ENCODE assay signal across 26 cellular contexts in the genomic region with DNA sequence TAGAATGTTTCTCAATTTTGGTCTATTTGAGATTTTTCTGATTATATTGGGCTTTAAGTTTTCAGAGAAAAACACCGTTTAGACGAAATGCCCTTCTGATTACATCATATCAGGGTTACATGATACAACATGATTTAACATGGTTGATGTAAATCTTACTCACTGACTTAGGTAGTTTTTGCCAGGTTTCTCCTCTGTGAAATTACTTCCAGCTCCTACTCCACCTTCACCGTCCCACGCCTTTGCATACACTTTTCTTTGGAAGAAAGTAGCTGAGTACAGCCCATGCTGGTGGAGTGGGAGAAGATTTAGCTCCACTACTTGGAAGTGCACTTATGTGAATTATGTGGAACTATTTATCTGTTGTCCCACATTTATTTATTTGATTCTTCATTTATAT.
"Had no signal": no experiment of that assay in that cellular context is flagged by ENCODE, and none has a peak within 500 bp of the region (broad histone marks: within the 10 kb centered on the region; RNA-seq: fewer than 3 reads in every experiment).

No MANE protein-coding gene starts in this region.

- H3K27me3 Mint-ChIP-seq: activated CD4-positive, alpha-beta T cell treated with anti-CD3 and anti-CD28 coated beads, Interleukin-2, amount 10 ng/mL, durations not matched to agents 24 days and 14 days; activated CD8-positive, alpha-beta T cell treated with anti-CD3 and anti-CD28 coated beads for 36 hours; activated naive CD8-positive, alpha-beta T cell treated with anti-CD3 and anti-CD28 coated beads for 36 hours; activated T-helper 17 cell treated with anti-CD3 and anti-CD28 coated beads, Interleukin-2, amount 50 U/mL, for 72 hours had no signal

- H3K9ac ChIP-seq: KMS-11 had no signal

- H3K4me2 ChIP-seq: KMS-11 had no signal

- H3K27me3 ChIP-seq: Peyer's patch had no signal

- H3K4me3 ChIP-seq: Peyer's patch had no signal

- H3K4me1 ChIP-seq: Peyer's patch had no signal

- H3K27ac ChIP-seq: KMS-11, Peyer's patch had no signal

- H3K4me1 Mint-ChIP-seq: activated CD4-positive, alpha-beta T cell treated with anti-CD3 and anti-CD28 coated beads, Interleukin-2, amount 10 ng/mL, durations not matched to agents 24 days and 14 days; activated naive CD8-positive, alpha-beta T cell treated with anti-CD3 and anti-CD28 coated beads for 36 hours; activated T-helper 17 cell treated with anti-CD3 and anti-CD28 coated beads, Interleukin-2, amount 50 U/mL, for 72 hours had no signal

- ATAC-seq: activated CD8-positive, alpha-beta T cell treated with anti-CD3 and anti-CD28 coated beads for 36 hours; activated T-cell treated with anti-CD3 and anti-CD28 coated beads, Interleukin-2, amount 50 U/mL, for 72 hours; activated T-helper 17 cell treated with anti-CD3 and anti-CD28 coated beads, Interleukin-2, amount 50 U/mL, for 72 hours; PC-3 had no signal

- H3K36me3 ChIP-seq: Peyer's patch had no signal

- H3K9me3 ChIP-seq: Peyer's patch had no signal

- H3K4me3 Mint-ChIP-seq: activated CD4-positive, alpha-beta T cell treated with anti-CD3 and anti-CD28 coated beads, Interleukin-2, amount 10 ng/mL, durations not matched to agents 24 days and 14 days; activated CD8-positive, alpha-beta T cell treated with anti-CD3 and anti-CD28 coated beads for 36 hours; activated naive CD8-positive, alpha-beta T cell treated with anti-CD3 and anti-CD28 coated beads for 36 hours; activated T-cell treated with anti-CD3 and anti-CD28 coated beads, Interleukin-2, amount 50 U/mL, for 72 hours; activated T-helper 17 cell treated with anti-CD3 and anti-CD28 coated beads, Interleukin-2, amount 50 U/mL, for 72 hours had no signal

- H3K9me3 Mint-ChIP-seq: activated naive CD8-positive, alpha-beta T cell treated with anti-CD3 and anti-CD28 coated beads for 36 hours; activated T-helper 17 cell treated with anti-CD3 and anti-CD28 coated beads, Interleukin-2, amount 50 U/mL, for 72 hours had no signal

- DNase-seq: activated CD4-positive, alpha-beta T cell treated with anti-CD3 and anti-CD28 coated beads, Interleukin-2, amount 10 ng/mL, durations not matched to agents 24 days and 14 days; activated CD4-positive, alpha-beta T cell treated with anti-CD3 and anti-CD28 coated beads, Interleukin-2, amount 50 U/mL, for 4 hours; activated CD8-positive, alpha-beta T cell treated with anti-CD3 and anti-CD28 coated beads for 36 hours; activated effector memory CD4-positive, alpha-beta T cell treated with anti-CD3 and anti-CD28 coated beads, Interleukin-2, amount 50 U/mL, for 16 hours; activated naive CD4-positive, alpha-beta T cell; activated naive CD4-positive, alpha-beta T cell treated with anti-CD3 and anti-CD28 coated beads, Interleukin-2, amount 50 U/mL, for 16 hours; activated naive CD8-positive, alpha-beta T cell treated with anti-CD3 and anti-CD28 coated beads for 36 hours; activated T-cell treated with anti-CD3 and anti-CD28 coated beads, Interleukin-2, amount 50 U/mL, for 1 hour; activated T-cell treated with anti-CD3 and anti-CD28 coated beads, Interleukin-2, amount 50 U/mL, for 72 hours; amniotic stem cell; aorta; central memory CD4-positive, alpha-beta T cell; NCI-H1105; NCI-H1417 treated with DMSO at 0.1 percent for 48 hours; NCI-H1930; NCI-H2081 treated with DMSO at 0.1 percent for 48 hours; NCI-H226; NCI-H524 treated with DMSO at 0.1 percent for 48 hours; NK-92 treated with Interleukin-12 subunit alpha and Interleukin-12 subunit beta, amount 100 ng/mL, for 24 hours; PC-3; Peyer's patch; Right ventricle myocardium superior; RPMI8226; T1000 had no signal

- H3K27ac Mint-ChIP-seq: activated CD4-positive, alpha-beta T cell treated with anti-CD3 and anti-CD28 coated beads, Interleukin-2, amount 10 ng/mL, durations not matched to agents 24 days and 14 days; activated CD8-positive, alpha-beta T cell treated with anti-CD3 and anti-CD28 coated beads for 36 hours; activated naive CD8-positive, alpha-beta T cell treated with anti-CD3 and anti-CD28 coated beads for 36 hours; activated T-cell treated with anti-CD3 and anti-CD28 coated beads, Interleukin-2, amount 50 U/mL, for 72 hours; activated T-helper 17 cell treated with anti-CD3 and anti-CD28 coated beads, Interleukin-2, amount 50 U/mL, for 72 hours had no signal

- H3K36me3 Mint-ChIP-seq: activated naive CD8-positive, alpha-beta T cell treated with anti-CD3 and anti-CD28 coated beads for 36 hours had no signal
